ENCODE assay signal across 9 cellular contexts in the genomic region with DNA sequence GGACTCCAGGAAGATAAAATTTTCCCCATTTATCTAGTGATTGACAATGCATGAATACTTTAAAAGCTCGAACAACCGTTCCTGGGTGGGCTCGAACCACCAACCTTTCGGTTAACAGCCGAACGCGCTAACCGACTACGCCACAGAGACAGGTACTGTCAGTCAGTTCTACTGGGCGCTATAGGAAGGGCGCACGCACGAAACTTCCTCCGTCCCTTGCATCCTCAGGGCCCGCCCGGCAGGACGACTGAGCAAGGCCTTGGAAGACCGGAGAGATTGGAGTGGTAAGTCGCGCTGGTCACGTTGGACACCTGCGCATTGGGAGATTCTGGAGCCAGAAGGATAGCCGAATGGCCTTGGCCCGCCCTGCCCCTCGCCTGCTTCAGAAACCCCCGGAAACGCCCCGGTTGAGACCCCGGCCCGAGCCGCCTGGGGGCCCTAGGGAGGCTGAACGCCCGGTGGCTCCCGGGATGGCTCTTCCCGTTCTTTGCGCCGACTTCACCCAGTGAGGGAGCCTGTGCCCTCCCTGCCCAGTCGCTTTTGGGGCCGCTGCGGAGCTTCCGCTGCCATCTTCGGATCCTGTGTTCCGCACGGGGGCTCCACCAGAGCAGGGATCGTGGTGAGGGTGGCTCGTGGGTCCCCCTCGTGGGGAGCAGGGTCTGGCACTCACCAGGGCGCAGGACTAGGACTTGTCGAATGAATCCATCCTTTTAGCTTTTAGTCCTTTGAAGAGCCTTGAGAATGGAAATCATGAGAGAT. TPM values are rescaled to one million over a fixed set of nuclear protein-coding genes. Genes with fewer than 3 reads are reported as not detected.
DNase-seq lines count a peak whose midpoint lies in the region; ATAC-seq and TF ChIP-seq lines count a peak whose summit lies in the region.
"Not testable (repeated sequence)": the region's sequence is repeated elsewhere in the genome, so short reads cannot be mapped to it uniquely, and the experiment has no call there.
"Had no signal": no experiment of that assay in that cellular context is flagged by ENCODE, and none has a peak within 500 bp of the region (broad histone marks: within the 10 kb centered on the region; RNA-seq: fewer than 3 reads in every experiment).

No MANE protein-coding gene starts in this region.

- H3K27ac ChIP-seq in CD4-positive, CD25-positive, alpha-beta regulatory T cell (ENCODE audit: insufficient read depth, low read length, poor library complexity, severe bottlenecking): peak overlapping the region; percentile 63
- H3K27ac ChIP-seq in Panc1 (ENCODE audit: low read length): not testable (repeated sequence)
- peak overlapping the region in 1 of 2 donors; percentile 77 for H3K27ac ChIP-seq in breast epithelium
- H3K27ac ChIP-seq in hepatocyte: peak overlapping the region; percentile 84
- peak overlapping the region; percentile 18 for H3K27ac ChIP-seq in neutrophil

- not testable (repeated sequence) for H3K36me3 Mint-ChIP-seq in CD4-positive, CD25-positive, alpha-beta regulatory T cell; activated CD4-positive, alpha-beta memory T cell treated with anti-CD3 and anti-CD28 coated beads, Interleukin-2, amount 10 ng/mL, durations not matched to agents 7 days and 5 days (ENCODE audit: low read depth)

- H2AFZ ChIP-seq in hepatocyte: peak overlapping the region; percentile 74

- BruUV-seq in Panc1 (replicated peaks; lab: Mats Ljungman, UMichigan): not testable (repeated sequence)

- in situ Hi-C loops in Panc1 (cut with HindIII; ENCODE audit: low pct_unique_long_range_greater_than_20kb, low sequenced_read_pairs): not testable (repeated sequence)

- peak overlapping the region; percentile 91 to 100 (median 97) for H3K27ac Mint-ChIP-seq in CD4-positive, CD25-positive, alpha-beta regulatory T cell
- peak overlapping the region; percentile 87 for H3K27ac Mint-ChIP-seq in activated CD4-positive, alpha-beta memory T cell treated with anti-CD3 and anti-CD28 coated beads, Interleukin-2, amount 10 ng/mL, durations not matched to agents 7 days and 5 days

- DNase-seq in CD4-positive, CD25-positive, alpha-beta regulatory T cell: peak in 2 of 3 donors; percentile 70 to 71
- DNase-seq in HS-27A (ENCODE audit: low read depth): peak; percentile 34
- DNase-seq in Panc1 (ENCODE audit: low read depth, low spot score): peak; percentile 73
- peak; percentile 81 for DNase-seq in activated CD4-positive, alpha-beta memory T cell treated with anti-CD3 and anti-CD28 coated beads, Interleukin-2, amount 10 ng/mL, durations not matched to agents 7 days and 5 days
- peak in 1 of 2 donors; percentile 70 for DNase-seq in breast epithelium (ENCODE audit: low spot score in 2 of 2)
- DNase-seq in hepatocyte (ENCODE audit: low spot score): peak; percentile 46
- peak; percentile 50 for DNase-seq in stimulated activated CD8-positive, alpha-beta memory T cell treated with anti-CD3 and anti-CD28 coated beads, Interleukin-15, amount 100 ng/mL, for 24 hours (ENCODE audit: low read depth)

- CTCF ChIA-PET in Panc1 (lab: Charles Lee); activated CD4-positive, alpha-beta memory T cell treated with anti-CD3 and anti-CD28 coated beads, Interleukin-2, amount 10 ng/mL, durations not matched to agents 7 days and 5 days (lab: Charles Lee): not testable (repeated sequence)

- TF ChIP-seq CTCF in Panc1 (IDR thresholded peaks at IDR 0.05) (peak; percentile 38), hepatocyte (IDR thresholded peaks at IDR 0.05; ENCODE audit: poor library complexity) (peak; percentile 53)
- not testable (repeated sequence) for TF ChIP-seq CTCF in breast epithelium (IDR thresholded peaks at IDR 0.05); neutrophil (IDR thresholded peaks at IDR 0.05)

- H3K36me3 ChIP-seq in CD4-positive, CD25-positive, alpha-beta regulatory T cell (ENCODE audit: control insufficient read depth, insufficient read depth, low read length); Panc1 (ENCODE audit: control insufficient read depth, insufficient read depth, low read length); breast epithelium; hepatocyte (replicated peaks; ENCODE audit: insufficient read depth, low read depth); neutrophil: not testable (repeated sequence)

- not testable (repeated sequence) for H4K20me1 ChIP-seq in hepatocyte (ENCODE audit: insufficient read depth, poor library complexity, severe bottlenecking)

- WGBS in hepatocyte (ENCODE audit: low lambda C conversion rate, missing lambda C conversion rate): 2% methylated on average over 32 of the region's 49 CpGs

- not testable (repeated sequence) for H3K27me3 Mint-ChIP-seq in CD4-positive, CD25-positive, alpha-beta regulatory T cell; activated CD4-positive, alpha-beta memory T cell treated with anti-CD3 and anti-CD28 coated beads, Interleukin-2, amount 10 ng/mL, durations not matched to agents 7 days and 5 days

- not testable (repeated sequence) for H3K4me3 ChIP-seq in CD4-positive, CD25-positive, alpha-beta regulatory T cell (ENCODE audit: low read depth, low read length)
- H3K4me3 ChIP-seq in Panc1 (ENCODE audit: low read depth in 2 of 2, low read length in 2 of 2): peak overlapping the region; percentile 43 to 45
- H3K4me3 ChIP-seq in breast epithelium: peak overlapping the region in 2 of 3 donors; percentile 35 to 55
- peak overlapping the region; percentile 49 for H3K4me3 ChIP-seq in hepatocyte
- H3K4me3 ChIP-seq in neutrophil (ENCODE audit: low read depth in 1 of 2, low read length in 1 of 2): peak overlapping the region; percentile 48 to 53

- not testable (repeated sequence) for H3K9me3 ChIP-seq in CD4-positive, CD25-positive, alpha-beta regulatory T cell (ENCODE audit: control insufficient read depth in 2 of 2, low read length in 2 of 2); Panc1 (ENCODE audit: control insufficient read depth, insufficient read depth, low read depth, low read length); breast epithelium; hepatocyte (ENCODE audit: low read depth); neutrophil

- not testable (repeated sequence) for H3K27me3 ChIP-seq in CD4-positive, CD25-positive, alpha-beta regulatory T cell (ENCODE audit: control insufficient read depth, insufficient read depth, low read length); Panc1 (ENCODE audit: control insufficient read depth, insufficient read depth, low read length); breast epithelium; hepatocyte; neutrophil

- H3K9me2 ChIP-seq in hepatocyte (replicated peaks; ENCODE audit: insufficient read depth): not testable (repeated sequence)

- H3K4me1 Mint-ChIP-seq in CD4-positive, CD25-positive, alpha-beta regulatory T cell; activated CD4-positive, alpha-beta memory T cell treated with anti-CD3 and anti-CD28 coated beads, Interleukin-2, amount 10 ng/mL, durations not matched to agents 7 days and 5 days: not testable (repeated sequence)

- H3K4me3 Mint-ChIP-seq in CD4-positive, CD25-positive, alpha-beta regulatory T cell: peak overlapping the region; percentile 86 to 92 (median 90)
- peak overlapping the region; percentile 81 for H3K4me3 Mint-ChIP-seq in activated CD4-positive, alpha-beta memory T cell treated with anti-CD3 and anti-CD28 coated beads, Interleukin-2, amount 10 ng/mL, durations not matched to agents 7 days and 5 days

- ATAC-seq in CD4-positive, CD25-positive, alpha-beta regulatory T cell (ENCODE audit: low read depth in 2 of 2); Panc1: not testable (repeated sequence)

- peak overlapping the region; percentile 80 for H3K4me2 ChIP-seq in hepatocyte

- not testable (repeated sequence) for TF ChIP-seq POLR2A in breast epithelium (IDR thresholded peaks at IDR 0.05)

- not testable (repeated sequence) for H3K9me3 Mint-ChIP-seq in CD4-positive, CD25-positive, alpha-beta regulatory T cell; activated CD4-positive, alpha-beta memory T cell treated with anti-CD3 and anti-CD28 coated beads, Interleukin-2, amount 10 ng/mL, durations not matched to agents 7 days and 5 days

- H3K4me1 ChIP-seq in CD4-positive, CD25-positive, alpha-beta regulatory T cell (ENCODE audit: control insufficient read depth, insufficient read depth, low read length, poor library complexity, severe bottlenecking); Panc1 (ENCODE audit: control insufficient read depth, insufficient read depth, low read length); breast epithelium; hepatocyte (ENCODE audit: insufficient read depth); neutrophil (ENCODE audit: control insufficient read depth in 1 of 2, insufficient read depth in 1 of 2, low read depth in 1 of 2, low read length in 1 of 2): not testable (repeated sequence)

- not testable (repeated sequence) for H3K79me2 ChIP-seq in hepatocyte

- POLR2A ChIA-PET in Panc1 (lab: Charles Lee); activated CD4-positive, alpha-beta memory T cell treated with anti-CD3 and anti-CD28 coated beads, Interleukin-2, amount 10 ng/mL, durations not matched to agents 7 days and 5 days (lab: Charles Lee): not testable (repeated sequence)

- intact Hi-C loops in Panc1 (cut with micrococcal nuclease; ENCODE audit: unreplicated experiment); breast epithelium (cut with DNase I; ENCODE audit: low total_unique reads): not testable (repeated sequence)

RNA-seq across cellular contexts. Expression of gene PPIAL4A, which starts 45.2 kb away (rescaled TPM):
- not detected for total RNA-seq in CD4-positive, CD25-positive, alpha-beta regulatory T cell
- under 1 TPM in 1 of 4 donors, not detected in 3; 0.33 TPM for polyA plus RNA-seq in CD4-positive, CD25-positive, alpha-beta regulatory T cell
- not detected for total RNA-seq in Panc1 (2021; ENCODE audit: unreplicated experiment)
- 0.56 TPM for polyA plus RNA-seq in Panc1 (2012; ENCODE audit: insufficient read length)
- not detected for total RNA-seq in activated CD4-positive, alpha-beta memory T cell treated with anti-CD3 and anti-CD28 coated beads, Interleukin-2, amount 10 ng/mL, durations not matched to agents 7 days and 5 days
- total RNA-seq in breast epithelium: not detected
- not detected in 2 replicates for total RNA-seq in hepatocyte
- polyA plus RNA-seq in hepatocyte: not detected in 2 replicates
- total RNA-seq: gastrocnemius medialis had no signal
